Comparison of ENCODE assay signal across 8 cellular contexts in the genomic region with DNA sequence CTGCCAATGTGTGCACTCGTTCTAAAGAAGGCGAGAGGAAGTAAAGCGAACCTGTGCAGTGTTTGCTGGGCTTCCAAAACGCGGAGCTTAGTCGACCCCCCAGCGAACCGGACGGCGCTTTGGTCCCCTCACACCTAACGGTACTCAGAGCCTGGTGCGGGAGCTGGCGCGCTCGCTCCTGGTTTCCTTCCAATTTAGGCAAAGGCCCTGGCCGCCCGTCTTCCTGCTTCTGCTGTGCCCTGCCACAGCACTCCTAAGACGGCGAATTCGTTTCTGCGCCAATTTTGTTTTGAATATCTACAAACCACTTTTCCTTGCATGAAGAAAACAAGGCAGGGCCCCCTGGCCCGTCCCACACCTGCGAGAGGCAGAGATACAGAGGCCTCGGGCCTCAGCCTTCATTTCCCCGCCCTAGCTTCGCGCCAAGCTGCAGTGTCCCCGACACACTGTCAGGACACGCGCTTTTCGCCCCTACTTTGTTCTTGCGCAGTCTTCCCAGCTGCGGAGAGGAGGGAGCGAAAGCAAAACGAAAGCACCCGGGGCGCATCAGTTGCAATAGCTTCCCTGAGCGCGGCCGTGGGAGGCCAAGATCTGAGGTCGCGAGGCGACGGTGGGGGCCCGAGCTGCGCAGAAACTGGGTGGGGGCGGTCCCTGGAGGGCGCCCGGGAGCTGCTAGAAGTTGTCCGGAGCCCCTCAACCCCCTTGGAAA.
DNase-seq lines count a peak whose midpoint lies in the region; ATAC-seq and TF ChIP-seq lines count a peak whose summit lies in the region.

No MANE protein-coding gene starts in this region.

- H3K27me3 ChIP-seq in upper lobe of left lung = peaks cover 0 to 22% (median 8%) of the 10 kb centered on the region in 4 donors

- no peaks in the 10 kb centered on the region for H3K9me3 Mint-ChIP-seq in endothelial cell (ENCODE audit: unreplicated experiment)
- peaks cover 0 to 3% (median 0%) of the 10 kb centered on the region in 9 donors for H3K9me3 Mint-ChIP-seq in naive thymus-derived CD8-positive, alpha-beta T cell

- TF ChIP-seq POLR2A in upper lobe of left lung (IDR thresholded peaks at IDR 0.05) = peak in 1 of 4 donors; percentile 52

- H3K27me3 Mint-ChIP-seq in endothelial cell (ENCODE audit: unreplicated experiment) = peaks cover 39% of the 10 kb centered on the region
- H3K27me3 Mint-ChIP-seq in naive thymus-derived CD8-positive, alpha-beta T cell = peaks cover 19 to 62% (median 29%) of the 10 kb centered on the region in 5 donors

- 29 to 48% methylated on average over 42 to 50 of the region's 50 CpGs for WGBS in upper lobe of left lung, 2 donors

- H3K4me3 ChIP-seq in GM12864 (ENCODE audit: low read depth, low read length) (peak overlapping the region; percentile 32; the same call in 1 of the 2 replicates), upper lobe of left lung (peak overlapping the region; percentile 5 to 99 (median 90))

- H3K36me3 Mint-ChIP-seq in endothelial cell (ENCODE audit: low read depth, unreplicated experiment) = peaks cover 4% of the 10 kb centered on the region
- peaks cover 0 to 5% (median 0%) of the 10 kb centered on the region in 3 donors for H3K36me3 Mint-ChIP-seq in naive thymus-derived CD8-positive, alpha-beta T cell

- peak overlapping the region; percentile 98 to 100 (median 100) for H3K27ac ChIP-seq in upper lobe of left lung

- no peak overlapping the region for H3K27ac Mint-ChIP-seq in endothelial cell (ENCODE audit: unreplicated experiment)
- peak overlapping the region; percentile 65 to 97 (median 88) for H3K27ac Mint-ChIP-seq in naive thymus-derived CD8-positive, alpha-beta T cell

- peak overlapping the region; percentile 92 for H3K4me3 Mint-ChIP-seq in endothelial cell (ENCODE audit: unreplicated experiment)
- H3K4me3 Mint-ChIP-seq in naive thymus-derived CD8-positive, alpha-beta T cell = peak overlapping the region; percentile 81 to 94 (median 90)

- H3K36me3 ChIP-seq in upper lobe of left lung = no peaks in the 10 kb centered on the region

- TF ChIP-seq CTCF in GM12864 (IDR thresholded peaks at IDR 0.05; ENCODE audit: low read depth, low read length, missing control alignments) (no peak), endothelial cell (IDR thresholded peaks at IDR 0.05; ENCODE audit: unreplicated experiment) (no peak), upper lobe of left lung (IDR thresholded peaks at IDR 0.05) (no peak)

- H3K9me3 ChIP-seq in upper lobe of left lung = no peaks in the 10 kb centered on the region

- no peak for TF ChIP-seq EP300 in upper lobe of left lung (IDR thresholded peaks at IDR 0.05)

- POLR2A ChIA-PET in naive thymus-derived CD8-positive, alpha-beta T cell (lab: Charles Lee) = interaction anchor here (0.7 to 6.3 kb wide), 10 partner anchors 11 to 783 kb away, joined by 3 to 176 read pairs (median 6); a partner anchor contains a TSS

- ATAC-seq in naive thymus-derived CD8-positive, alpha-beta T cell = no peak
- ATAC-seq in upper lobe of left lung (ENCODE audit: low FRiP score in 2 of 2) = no peak

- H3K4me1 ChIP-seq in upper lobe of left lung = peaks cover 31 to 54% (median 50%) of the 10 kb centered on the region in 4 donors

- DNase-seq in GM12864 (ENCODE audit: low read depth) (no peak), endothelial cell (ENCODE audit: low spot score) (peak; percentile 32), upper lobe of left lung (peak; percentile 68 to 87), GOT3 (lab: John Stamatoyannopoulos, UW) (no peak), medulla oblongata (ENCODE audit: extremely low spot score) (no peak), occipital lobe (lab: John Stamatoyannopoulos, UW) (no peak)
- peak; percentile 54 to 67 for DNase-seq in activated CD4-positive, alpha-beta T cell treated with anti-CD3 and anti-CD28 coated beads, Interleukin-2, amount 50 U/mL, for 48 hours
- DNase-seq in naive thymus-derived CD8-positive, alpha-beta T cell = peak in 8 of 10 donors; percentile 28 to 65 (median 46)

- peaks cover 53% of the 10 kb centered on the region for H3K4me1 Mint-ChIP-seq in endothelial cell (ENCODE audit: unreplicated experiment)
- H3K4me1 Mint-ChIP-seq in naive thymus-derived CD8-positive, alpha-beta T cell = peaks cover 21 to 65% (median 51%) of the 10 kb centered on the region in 4 donors

Comparison
In these comparisons a context has a peak if more than half of its experiments do, and no peak if none do; other contexts are left out.
1. DNase-seq: peak in activated CD4-positive, alpha-beta T cell treated with anti-CD3 and anti-CD28 coated beads, Interleukin-2, amount 50 U/mL, for 48 hours (2 of 2), endothelial cell (single experiment), naive thymus-derived CD8-positive, alpha-beta T cell (8 of 10) and upper lobe of left lung (2 of 2); none in GM12864 (single experiment), GOT3 (single experiment), medulla oblongata (single experiment) and occipital lobe (single experiment).